In the genomic region with DNA sequence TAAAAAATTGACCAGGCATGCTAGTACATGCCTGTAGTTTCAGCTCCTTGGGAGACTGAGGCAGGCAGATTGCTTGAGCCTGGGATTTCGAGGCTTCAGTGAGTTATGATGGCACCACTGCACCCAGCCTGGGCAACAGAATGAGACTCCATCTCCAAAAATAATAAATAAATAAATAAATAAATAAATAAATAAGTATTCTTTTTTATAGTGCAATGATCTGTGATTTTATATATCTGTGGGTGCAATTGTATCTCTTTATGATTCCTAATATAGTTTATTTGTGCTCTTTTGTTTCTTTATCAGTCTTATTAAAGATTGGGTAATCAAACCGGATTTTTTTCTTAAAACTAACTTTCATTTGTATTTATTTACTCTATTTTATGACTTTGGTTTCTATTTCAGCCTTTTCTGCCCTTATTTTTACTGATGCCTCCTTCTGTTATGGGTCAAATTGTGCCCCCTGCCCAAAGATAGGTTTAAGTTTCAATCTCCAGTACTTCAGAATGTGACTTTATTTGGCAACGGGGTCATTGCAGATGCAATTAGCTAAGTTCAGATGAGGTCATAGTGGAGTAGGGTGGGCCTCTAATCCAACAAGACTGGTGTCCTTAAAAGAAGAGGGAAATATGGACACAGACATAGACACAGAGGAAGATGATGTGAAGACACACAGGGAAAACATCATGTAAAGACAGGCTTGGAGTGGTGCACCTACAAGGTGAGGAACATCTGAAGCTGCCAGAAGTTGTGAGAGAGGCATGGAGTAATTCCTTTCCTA, we compare ENCODE assay signal across 34 cellular contexts.
"Had no signal": no experiment of that assay in that cellular context is flagged by ENCODE, and none has a peak within 500 bp of the region (broad histone marks: within the 10 kb centered on the region; RNA-seq: fewer than 3 reads in every experiment).

No MANE protein-coding gene starts in this region.

- H3K9me3 Mint-ChIP-seq: activated B cell treated with CpG ODN at 0.5 μM for 24 hours; activated CD4-positive, alpha-beta memory T cell treated with anti-CD3 and anti-CD28 coated beads, Interleukin-2, amount 10 ng/mL, durations not matched to agents 7 days and 5 days; activated CD4-positive, alpha-beta T cell treated with anti-CD3 and anti-CD28 coated beads, Interleukin-2, amount 10 ng/mL, durations not matched to agents 24 days and 14 days; activated naive CD4-positive, alpha-beta T cell treated with anti-CD3 and anti-CD28 coated beads for 36 hours; activated naive CD4-positive, alpha-beta T cell treated with anti-CD3 and anti-CD28 coated beads, Interleukin-2, amount 50 U/mL, for 72 hours; activated naive CD8-positive, alpha-beta T cell treated with anti-CD3 and anti-CD28 coated beads for 36 hours; activated T-cell treated with anti-CD3 and anti-CD28 coated beads, Interleukin-2, amount 50 U/mL, for 24 hours; activated T-helper 2 cell treated with anti-CD3 and anti-CD28 coated beads, Interferon-gamma antibody, Interleukin-2, Interleukin-4, amounts not matched to agents 10 μg/mL and 5 μg/mL and 100 μg/mL, durations not matched to agents 14 hours and 24 hours and 36 hours; T-helper 1 cell treated with Interleukin-12 subunit alpha and Interleukin-12 subunit beta and Interleukin-4 antibody, amounts not matched to agents 30 μg/mL and 1 μg/mL, for 36 hours had no signal

- H3K27ac Mint-ChIP-seq: activated B cell treated with CpG ODN at 0.5 μM for 24 hours; activated CD4-positive, alpha-beta memory T cell treated with anti-CD3 and anti-CD28 coated beads, Interleukin-2, amount 10 ng/mL, durations not matched to agents 7 days and 5 days; activated CD4-positive, alpha-beta T cell treated with anti-CD3 and anti-CD28 coated beads, Interleukin-2, amount 10 ng/mL, durations not matched to agents 24 days and 14 days; activated CD8-positive, alpha-beta memory T cell treated with anti-CD3 and anti-CD28 coated beads, Interleukin-2, amount 10 ng/mL, durations not matched to agents 7 days and 5 days; activated CD8-positive, alpha-beta T cell treated with anti-CD3 and anti-CD28 coated beads, Interleukin-2, amount 10 ng/mL, durations not matched to agents 7 days and 5 days; activated naive CD4-positive, alpha-beta T cell treated with anti-CD3 and anti-CD28 coated beads for 36 hours; activated naive CD4-positive, alpha-beta T cell treated with anti-CD3 and anti-CD28 coated beads, Interleukin-2, amount 50 U/mL, for 72 hours; activated naive CD8-positive, alpha-beta T cell treated with anti-CD3 and anti-CD28 coated beads for 36 hours; activated T-cell treated with anti-CD3 and anti-CD28 coated beads, Interleukin-2, amount 50 U/mL, for 24 hours; activated T-helper 2 cell treated with anti-CD3 and anti-CD28 coated beads, Interferon-gamma antibody, Interleukin-2, Interleukin-4, amounts not matched to agents 10 μg/mL and 5 μg/mL and 100 μg/mL, durations not matched to agents 14 hours and 24 hours and 36 hours; T-helper 1 cell treated with Interleukin-12 subunit alpha and Interleukin-12 subunit beta and Interleukin-4 antibody, amounts not matched to agents 30 μg/mL and 1 μg/mL, for 36 hours had no signal

- H3K4me3 ChIP-seq: adrenal gland, body of pancreas, breast epithelium, coronary artery had no signal

- H3K36me3 Mint-ChIP-seq: activated naive CD4-positive, alpha-beta T cell treated with anti-CD3 and anti-CD28 coated beads, Interleukin-2, amount 50 U/mL, for 72 hours; activated naive CD8-positive, alpha-beta T cell treated with anti-CD3 and anti-CD28 coated beads for 36 hours had no signal

- H3K4me3 Mint-ChIP-seq: activated B cell treated with CpG ODN at 0.5 μM for 24 hours; activated CD4-positive, alpha-beta memory T cell treated with anti-CD3 and anti-CD28 coated beads, Interleukin-2, amount 10 ng/mL, durations not matched to agents 7 days and 5 days; activated CD4-positive, alpha-beta T cell treated with anti-CD3 and anti-CD28 coated beads, Interleukin-2, amount 10 ng/mL, durations not matched to agents 24 days and 14 days; activated CD8-positive, alpha-beta memory T cell treated with anti-CD3 and anti-CD28 coated beads, Interleukin-2, amount 10 ng/mL, durations not matched to agents 7 days and 5 days; activated CD8-positive, alpha-beta T cell treated with anti-CD3 and anti-CD28 coated beads, Interleukin-2, amount 10 ng/mL, durations not matched to agents 7 days and 5 days; activated naive CD4-positive, alpha-beta T cell treated with anti-CD3 and anti-CD28 coated beads for 36 hours; activated naive CD8-positive, alpha-beta T cell treated with anti-CD3 and anti-CD28 coated beads for 36 hours; activated T-cell treated with anti-CD3 and anti-CD28 coated beads, Interleukin-2, amount 50 U/mL, for 24 hours; T-helper 1 cell treated with Interleukin-12 subunit alpha and Interleukin-12 subunit beta and Interleukin-4 antibody, amounts not matched to agents 30 μg/mL and 1 μg/mL, for 36 hours had no signal

- H3K27me3 ChIP-seq: adrenal gland, body of pancreas, brain microvascular endothelial cell, breast epithelium had no signal

- H3K27ac ChIP-seq: adrenal gland, body of pancreas, brain microvascular endothelial cell, breast epithelium, coronary artery had no signal

- H3K27me3 Mint-ChIP-seq: activated B cell treated with CpG ODN at 0.5 μM for 24 hours had no signal

- H3K4me1 ChIP-seq: adrenal gland, body of pancreas, breast epithelium had no signal

- H3K4me1 Mint-ChIP-seq: activated B cell treated with CpG ODN at 0.5 μM for 24 hours; activated naive CD8-positive, alpha-beta T cell treated with anti-CD3 and anti-CD28 coated beads for 36 hours had no signal

- H3K9me3 ChIP-seq: adrenal gland, body of pancreas, breast epithelium had no signal

- DNase-seq: activated B cell treated with CpG ODN at 0.5 μM for 24 hours; activated CD4-positive, alpha-beta memory T cell treated with anti-CD3 and anti-CD28 coated beads, Interleukin-2, amount 10 ng/mL, durations not matched to agents 7 days and 5 days; activated CD4-positive, alpha-beta T cell treated with anti-CD3 and anti-CD28 coated beads for 4 hours; activated CD4-positive, alpha-beta T cell treated with anti-CD3 and anti-CD28 coated beads, Interleukin-2, amount 10 ng/mL, durations not matched to agents 24 days and 14 days; activated CD4-positive, alpha-beta T cell treated with anti-CD3 and anti-CD28 coated beads, Interleukin-2, amount 50 U/mL, for 1 hour; activated CD4-positive, alpha-beta T cell treated with anti-CD3 and anti-CD28 coated beads, Interleukin-2, amount 50 U/mL, for 4 hours; activated CD4-positive, CD25-positive, alpha-beta regulatory T cell treated with anti-CD3 and anti-CD28 coated beads, Interleukin-2, amount 50 U/mL, for 72 hours; activated CD8-positive, alpha-beta memory T cell treated with anti-CD3 and anti-CD28 coated beads for 24 hours; activated CD8-positive, alpha-beta memory T cell treated with anti-CD3 and anti-CD28 coated beads, Interleukin-2, amount 10 ng/mL, durations not matched to agents 7 days and 5 days; activated CD8-positive, alpha-beta memory T cell treated with anti-CD3 and anti-CD28 coated beads, Interleukin-2, amount 50 U/mL, for 48 hours; activated CD8-positive, alpha-beta T cell treated with anti-CD3 and anti-CD28 coated beads, Interleukin-2, amount 10 ng/mL, durations not matched to agents 7 days and 5 days; activated effector memory CD4-positive, alpha-beta T cell treated with Interleukin-2 at 50 U/mL for 16 hours; activated gamma-delta T cell treated with Interleukin-2 at 50 U/mL for 16 hours; activated naive CD4-positive, alpha-beta T cell; activated naive CD4-positive, alpha-beta T cell treated with anti-CD3 and anti-CD28 coated beads for 36 hours; activated naive CD4-positive, alpha-beta T cell treated with anti-CD3 and anti-CD28 coated beads, Interleukin-2, amount 50 U/mL, for 16 hours; activated naive CD8-positive, alpha-beta T cell treated with anti-CD3 and anti-CD28 coated beads for 36 hours; activated T-cell treated with anti-CD3 and anti-CD28 coated beads, Interleukin-2, amount 50 U/mL, for 24 hours; activated T-cell treated with anti-CD3 and anti-CD28 coated beads, Interleukin-2, amount 50 U/mL, for 48 hours; adrenal gland; amniotic stem cell; aorta; body of pancreas; brain microvascular endothelial cell; central memory CD4-positive, alpha-beta T cell; T-helper 9 cell had no signal

- ATAC-seq: activated CD8-positive, alpha-beta memory T cell treated with anti-CD3 and anti-CD28 coated beads, Interleukin-2, amount 10 ng/mL, durations not matched to agents 7 days and 5 days; activated CD8-positive, alpha-beta T cell treated with anti-CD3 and anti-CD28 coated beads, Interleukin-2, amount 10 ng/mL, durations not matched to agents 7 days and 5 days; activated naive CD4-positive, alpha-beta T cell treated with anti-CD3 and anti-CD28 coated beads, Interleukin-2, amount 50 U/mL, for 72 hours; body of pancreas had no signal

- FAIRE-seq: astrocyte, colon, TTC549 had no signal

- H3K36me3 ChIP-seq: adrenal gland, brain microvascular endothelial cell, breast epithelium had no signal
